In the genomic region with DNA sequence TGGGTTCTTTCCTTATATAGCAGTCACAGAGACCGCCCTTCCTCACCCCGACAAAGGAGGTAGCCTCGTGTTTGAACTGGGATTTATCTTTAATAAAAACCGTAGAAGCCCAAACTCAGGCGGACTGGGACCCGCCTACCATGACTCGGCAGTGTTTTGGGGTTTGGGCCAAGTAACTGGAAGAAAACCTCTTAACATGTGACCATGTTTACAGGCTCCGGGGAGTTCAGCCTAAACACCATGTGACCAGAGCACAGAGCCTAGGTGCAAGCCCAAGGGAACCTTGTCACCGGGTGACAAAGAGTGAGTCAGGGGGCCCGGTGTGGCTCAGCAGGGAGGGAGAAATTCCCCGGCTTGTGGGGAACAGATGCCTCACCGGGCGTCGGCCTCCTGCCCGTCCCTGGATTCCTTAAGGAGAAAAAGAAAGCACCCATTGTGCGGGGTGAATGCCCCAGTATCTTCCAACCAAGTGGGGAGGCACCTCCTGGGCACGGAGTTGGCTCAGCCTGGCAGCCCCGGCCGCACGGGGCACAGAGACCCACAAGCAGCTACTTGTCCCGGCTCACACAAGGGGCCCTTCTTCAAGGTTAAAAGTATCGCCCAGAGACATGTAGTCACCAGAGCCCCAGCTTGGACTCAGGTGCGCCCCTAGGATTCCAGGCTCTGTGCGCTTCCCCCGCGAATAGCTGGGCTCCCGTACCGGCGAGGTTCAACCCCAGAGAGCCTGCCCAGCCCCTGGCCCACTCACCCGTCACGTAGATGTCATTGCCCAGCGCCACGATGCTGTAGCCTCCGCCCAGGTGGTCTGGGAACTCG, we compare ENCODE assay signal across 1 cellular context.
A peak's percentile ranks its signal among the peaks of the same experiment; 100 is the strongest.
TF ChIP-seq lines count a peak whose summit lies in the region.

No MANE protein-coding gene starts in this region.

TF ChIP-seq in K562, 482 proteins besides CTCF, POLR2A, EP300 and RAD21 (continued from another document and continues in another):
- TF ChIP-seq, protein P1, sequence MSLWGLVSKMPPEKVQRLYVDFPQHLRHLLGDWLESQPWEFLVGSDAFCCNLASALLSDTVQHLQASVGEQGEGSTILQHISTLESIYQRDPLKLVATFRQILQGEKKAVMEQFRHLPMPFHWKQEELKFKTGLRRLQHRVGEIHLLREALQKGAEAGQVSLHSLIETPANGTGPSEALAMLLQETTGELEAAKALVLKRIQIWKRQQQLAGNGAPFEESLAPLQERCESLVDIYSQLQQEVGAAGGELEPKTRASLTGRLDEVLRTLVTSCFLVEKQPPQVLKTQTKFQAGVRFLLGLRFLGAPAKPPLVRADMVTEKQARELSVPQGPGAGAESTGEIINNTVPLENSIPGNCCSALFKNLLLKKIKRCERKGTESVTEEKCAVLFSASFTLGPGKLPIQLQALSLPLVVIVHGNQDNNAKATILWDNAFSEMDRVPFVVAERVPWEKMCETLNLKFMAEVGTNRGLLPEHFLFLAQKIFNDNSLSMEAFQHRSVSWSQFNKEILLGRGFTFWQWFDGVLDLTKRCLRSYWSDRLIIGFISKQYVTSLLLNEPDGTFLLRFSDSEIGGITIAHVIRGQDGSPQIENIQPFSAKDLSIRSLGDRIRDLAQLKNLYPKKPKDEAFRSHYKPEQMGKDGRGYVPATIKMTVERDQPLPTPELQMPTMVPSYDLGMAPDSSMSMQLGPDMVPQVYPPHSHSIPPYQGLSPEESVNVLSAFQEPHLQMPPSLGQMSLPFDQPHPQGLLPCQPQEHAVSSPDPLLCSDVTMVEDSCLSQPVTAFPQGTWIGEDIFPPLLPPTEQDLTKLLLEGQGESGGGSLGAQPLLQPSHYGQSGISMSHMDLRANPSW (CRISPR knock-in tag; IDR thresholded peaks at IDR 0.05) = no peak; the same call in 1 of the 2 replicates
- no peak for TF ChIP-seq ZNF764 (CRISPR knock-in tag; IDR thresholded peaks at IDR 0.05; ENCODE audit: low read depth)
- TF ChIP-seq, protein P2, sequence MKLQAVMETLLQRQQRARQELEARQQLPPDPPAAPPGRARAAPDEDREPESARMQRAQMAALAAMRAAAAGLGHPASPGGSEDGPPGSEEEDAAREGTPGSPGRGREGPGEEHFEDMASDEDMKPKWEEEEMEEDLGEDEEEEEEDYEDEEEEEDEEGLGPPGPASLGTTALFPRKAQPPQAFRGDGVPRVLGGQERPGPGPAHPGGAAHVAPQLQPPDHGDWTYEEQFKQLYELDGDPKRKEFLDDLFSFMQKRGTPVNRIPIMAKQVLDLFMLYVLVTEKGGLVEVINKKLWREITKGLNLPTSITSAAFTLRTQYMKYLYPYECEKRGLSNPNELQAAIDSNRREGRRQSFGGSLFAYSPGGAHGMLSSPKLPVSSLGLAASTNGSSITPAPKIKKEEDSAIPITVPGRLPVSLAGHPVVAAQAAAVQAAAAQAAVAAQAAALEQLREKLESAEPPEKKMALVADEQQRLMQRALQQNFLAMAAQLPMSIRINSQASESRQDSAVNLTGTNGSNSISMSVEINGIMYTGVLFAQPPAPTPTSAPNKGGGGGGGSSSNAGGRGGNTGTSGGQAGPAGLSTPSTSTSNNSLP (IDR thresholded peaks at IDR 0.05; ENCODE audit: borderline replicate concordance, low read depth, low read length) = peak; percentile 43; the same call in 1 of the 2 replicates
- no peak for TF ChIP-seq NFXL1 (CRISPR knock-in tag; IDR thresholded peaks at IDR 0.05)
- no peak for TF ChIP-seq ZNF785 (CRISPR knock-in tag; IDR thresholded peaks at IDR 0.05)
- TF ChIP-seq TSC22D4 (tag; IDR thresholded peaks at IDR 0.05) = no peak
- no peak for TF ChIP-seq MTF1 (CRISPR knock-in tag; IDR thresholded peaks at IDR 0.05; ENCODE audit: borderline replicate concordance)
- no peak for TF ChIP-seq EHMT2 (IDR thresholded peaks at IDR 0.05)
- TF ChIP-seq ELK3 (CRISPR knock-in tag; IDR thresholded peaks at IDR 0.05) = no peak
- TF ChIP-seq, protein P3, sequence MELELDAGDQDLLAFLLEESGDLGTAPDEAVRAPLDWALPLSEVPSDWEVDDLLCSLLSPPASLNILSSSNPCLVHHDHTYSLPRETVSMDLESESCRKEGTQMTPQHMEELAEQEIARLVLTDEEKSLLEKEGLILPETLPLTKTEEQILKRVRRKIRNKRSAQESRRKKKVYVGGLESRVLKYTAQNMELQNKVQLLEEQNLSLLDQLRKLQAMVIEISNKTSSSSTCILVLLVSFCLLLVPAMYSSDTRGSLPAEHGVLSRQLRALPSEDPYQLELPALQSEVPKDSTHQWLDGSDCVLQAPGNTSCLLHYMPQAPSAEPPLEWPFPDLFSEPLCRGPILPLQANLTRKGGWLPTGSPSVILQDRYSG (tag; conservative IDR thresholded peaks at IDR 0.05; ENCODE audit: low read depth) = 0 out of 2 replicates have a peak, but pooled peaks have one; percentile 24
- TF ChIP-seq ZNF551 (CRISPR knock-in tag; IDR thresholded peaks at IDR 0.05) = no peak
- no peak for TF ChIP-seq RFX1 (IDR thresholded peaks at IDR 0.05)
- TF ChIP-seq DIDO1 (tag; IDR thresholded peaks at IDR 0.05; ENCODE audit: low read depth) = no peak
- no peak for TF ChIP-seq CBX5 (IDR thresholded peaks at IDR 0.05; ENCODE audit: borderline replicate concordance, low read depth)
- TF ChIP-seq, protein P4, sequence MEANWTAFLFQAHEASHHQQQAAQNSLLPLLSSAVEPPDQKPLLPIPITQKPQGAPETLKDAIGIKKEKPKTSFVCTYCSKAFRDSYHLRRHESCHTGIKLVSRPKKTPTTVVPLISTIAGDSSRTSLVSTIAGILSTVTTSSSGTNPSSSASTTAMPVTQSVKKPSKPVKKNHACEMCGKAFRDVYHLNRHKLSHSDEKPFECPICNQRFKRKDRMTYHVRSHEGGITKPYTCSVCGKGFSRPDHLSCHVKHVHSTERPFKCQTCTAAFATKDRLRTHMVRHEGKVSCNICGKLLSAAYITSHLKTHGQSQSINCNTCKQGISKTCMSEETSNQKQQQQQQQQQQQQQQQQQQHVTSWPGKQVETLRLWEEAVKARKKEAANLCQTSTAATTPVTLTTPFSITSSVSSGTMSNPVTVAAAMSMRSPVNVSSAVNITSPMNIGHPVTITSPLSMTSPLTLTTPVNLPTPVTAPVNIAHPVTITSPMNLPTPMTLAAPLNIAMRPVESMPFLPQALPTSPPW (CRISPR knock-in tag; IDR thresholded peaks at IDR 0.05) = no peak; the same call in none of the 2 replicates
- no peak for TF ChIP-seq ZBTB17 (CRISPR knock-in tag; IDR thresholded peaks at IDR 0.05)
- TF ChIP-seq CREB1 (IDR thresholded peaks at IDR 0.05) = peak; percentile 82; the same call in 1 of the 2 replicates
- peak; percentile 77 for TF ChIP-seq CREB1 (CRISPR knock-in tag; IDR thresholded peaks at IDR 0.05)
- no peak for TF ChIP-seq HMG20A (CRISPR knock-in tag; conservative IDR thresholded peaks at IDR 0.05)
- TF ChIP-seq SNIP1 (IDR thresholded peaks at IDR 0.05; ENCODE audit: low read depth) = no peak
- no peak for TF ChIP-seq ZNF134 (CRISPR knock-in tag; conservative IDR thresholded peaks at IDR 0.05)
- no peak for TF ChIP-seq KHSRP (IDR thresholded peaks at IDR 0.05)
- peak; percentile 93 for TF ChIP-seq MAFK (IDR thresholded peaks at IDR 0.05; ENCODE audit: low read length)
- no peak for TF ChIP-seq NFATC3 (IDR thresholded peaks at IDR 0.05)
- TF ChIP-seq, protein P5, sequence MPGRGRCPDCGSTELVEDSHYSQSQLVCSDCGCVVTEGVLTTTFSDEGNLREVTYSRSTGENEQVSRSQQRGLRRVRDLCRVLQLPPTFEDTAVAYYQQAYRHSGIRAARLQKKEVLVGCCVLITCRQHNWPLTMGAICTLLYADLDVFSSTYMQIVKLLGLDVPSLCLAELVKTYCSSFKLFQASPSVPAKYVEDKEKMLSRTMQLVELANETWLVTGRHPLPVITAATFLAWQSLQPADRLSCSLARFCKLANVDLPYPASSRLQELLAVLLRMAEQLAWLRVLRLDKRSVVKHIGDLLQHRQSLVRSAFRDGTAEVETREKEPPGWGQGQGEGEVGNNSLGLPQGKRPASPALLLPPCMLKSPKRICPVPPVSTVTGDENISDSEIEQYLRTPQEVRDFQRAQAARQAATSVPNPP (IDR thresholded peaks at IDR 0.05; ENCODE audit: borderline replicate concordance, insufficient read depth, insufficient read length) = no peak
- TF ChIP-seq TFAP4 (CRISPR knock-in tag; IDR thresholded peaks at IDR 0.05; ENCODE audit: borderline replicate concordance) = peak; percentile 58
- no peak for TF ChIP-seq ZNF518B (CRISPR knock-in tag; IDR thresholded peaks at IDR 0.05)
- no peak for TF ChIP-seq TAF9B (IDR thresholded peaks at IDR 0.05; ENCODE audit: partially characterized antibody)
- no peak for TF ChIP-seq TSHZ1 (CRISPR knock-in tag; IDR thresholded peaks at IDR 0.05)
- no peak for TF ChIP-seq XRCC3 (IDR thresholded peaks at IDR 0.05)
- TF ChIP-seq ZC3H11A (IDR thresholded peaks at IDR 0.05; ENCODE audit: low read depth, low read length) = no peak
- TF ChIP-seq ZBTB43 (CRISPR knock-in tag; IDR thresholded peaks at IDR 0.05) = no peak
- TF ChIP-seq THRAP3 (IDR thresholded peaks at IDR 0.05; ENCODE audit: borderline replicate concordance) = no peak
- TF ChIP-seq SIX5 (IDR thresholded peaks at IDR 0.05; ENCODE audit: borderline replicate concordance in 1 of 2, insufficient read depth in 1 of 2, low read depth in 1 of 2, low read length in 2 of 2) = no peak
- no peak for TF ChIP-seq DEAF1 (CRISPR knock-in tag; IDR thresholded peaks at IDR 0.05)
